ENCODE assay signal across 33 cellular contexts in genomic region chr20:3199976-3200755, GRCh38. TPM values are rescaled to one million over a fixed set of nuclear protein-coding genes. Genes with fewer than 3 reads are reported as not detected.
DNase-seq lines count a peak whose midpoint lies in the region; ATAC-seq, FAIRE-seq and TF ChIP-seq lines count a peak whose summit lies in the region.
"Had no signal": no experiment of that assay in that cellular context is flagged by ENCODE, and none has a peak within 500 bp of the region (broad histone marks: within the 10 kb centered on the region; RNA-seq: fewer than 3 reads in every experiment).

No MANE protein-coding gene starts in this region.

- POLR2A ChIA-PET in HepG2 (lab: Yijun Ruan, JAX): interaction anchor here (1.2 to 1.4 kb wide), 3 partner anchors 9 to 22 kb away, joined by 3 to 6 read pairs (median 5); partner anchors contain the start of gene ITPA

- no peak overlapping the region for H3K9ac ChIP-seq in HepG2 (ENCODE audit: insufficient read depth, low read depth, low read length)
- H3K9ac ChIP-seq: BLaER1 treated with 17β-estradiol and CSF1 and Interleukin-3, amounts not matched to agents 10 nM and 100 nM; parathyroid adenoma had no signal

- H3K36me3 ChIP-seq in HepG2 (replicated peaks in 1 of 2; ENCODE audit: control insufficient read depth in 1 of 2, insufficient read depth in 2 of 2, low read length in 2 of 2) (peaks cover 36 to 54% of the 10 kb centered on the region in 2 experiments), right lobe of liver (peaks cover 0 to 35% (median 19%) of the 10 kb centered on the region in 4 donors)

- in situ Hi-C loops in HepG2 (cut with HindIII; ENCODE audit: extremely low pct_ligation_motif_present, low pct_unique_long_range_greater_than_20kb): no loop called here

- H3K4me3 ChIP-seq in HepG2 (replicated peaks in 1 of 3; ENCODE audit: insufficient read depth in 1 of 3, low read depth in 2 of 3, low read length in 3 of 3): no peak overlapping the region
- H3K4me3 ChIP-seq in right lobe of liver: no peak overlapping the region
- H3K4me3 ChIP-seq: BLaER1 treated with 17β-estradiol and CSF1 and Interleukin-3, amounts not matched to agents 10 nM and 100 nM; coronary artery; GM23338; hepatocyte; SJCRH30; tibial nerve had no signal

- no peak for ATAC-seq in HepG2
- no peak for ATAC-seq in right lobe of liver
- ATAC-seq in GM21447 (IDR thresholded peaks at IDR 0.05; ENCODE audit: unreplicated experiment): no peak
- ATAC-seq in HG03457 (IDR thresholded peaks at IDR 0.05; ENCODE audit: unreplicated experiment): no peak
- ATAC-seq: activated CD8-positive, alpha-beta memory T cell treated with anti-CD3 and anti-CD28 coated beads, Interleukin-2, amount 10 ng/mL, durations not matched to agents 7 days and 5 days; activated T-cell treated with anti-CD3 and anti-CD28 coated beads, Interleukin-2, amount 50 U/mL, for 72 hours; GM23338 had no signal

- H3K27ac ChIP-seq in HepG2 (ENCODE audit: extremely low read length, insufficient read depth, low read length): no peak overlapping the region
- no peak overlapping the region for H3K27ac ChIP-seq in right lobe of liver
- H3K27ac ChIP-seq in cingulate gyrus (ENCODE audit: low read depth, low read length): peak overlapping the region; percentile 19
- H3K27ac ChIP-seq: BLaER1 treated with 17β-estradiol and CSF1 and Interleukin-3, amounts not matched to agents 10 nM and 100 nM; coronary artery; epithelial cell of prostate; hepatocyte; parathyroid adenoma; SJCRH30; tibial nerve had no signal

- peak in 1 of 2 experiments; percentile 35; a peak in 1 of 4 replicates for TF ChIP-seq POLR2A in HepG2 (IDR thresholded peaks at IDR 0.05; ENCODE audit: insufficient read depth in 1 of 2, low read depth in 2 of 2, low read length in 2 of 2)
- TF ChIP-seq POLR2A in right lobe of liver (IDR thresholded peaks at IDR 0.05): no peak

- TF ChIP-seq CTCF in HepG2 (CRISPR knock-in tag; IDR thresholded peaks at IDR 0.05) (peak; percentile 49), right lobe of liver (IDR thresholded peaks at IDR 0.05) (no peak), GM20000 (IDR thresholded peaks at IDR 0.05; ENCODE audit: extremely low read depth, missing control alignments) (peak; percentile 4)

- H3K4me1 ChIP-seq in HepG2 (ENCODE audit: insufficient read depth, low read length) (peaks cover 18% of the 10 kb centered on the region), right lobe of liver (peaks cover 0 to 5% (median 0%) of the 10 kb centered on the region in 4 donors)
- H3K4me1 ChIP-seq: SJCRH30 had no signal

- no peak for FAIRE-seq in HepG2 (lab: Jason Lieb, UNC)
- FAIRE-seq: bronchial epithelial cell had no signal

- H3K27me3 ChIP-seq in HepG2 (ENCODE audit: control insufficient read depth in 1 of 2, insufficient read depth in 2 of 2, low read length in 2 of 2) (no peaks in the 10 kb centered on the region; a peak in 1 of 5 replicates), right lobe of liver (no peaks in the 10 kb centered on the region)
- H3K27me3 ChIP-seq: BLaER1 treated with 17β-estradiol and CSF1 and Interleukin-3, amounts not matched to agents 10 nM and 100 nM; hepatocyte; SJCRH30; tibial nerve had no signal

- no peak for TF ChIP-seq RAD21 in HepG2 (CRISPR knock-in tag; IDR thresholded peaks at IDR 0.05)

- no peaks in the 10 kb centered on the region for H3K9me3 ChIP-seq in HepG2 (ENCODE audit: low read length)
- H3K9me3 ChIP-seq in right lobe of liver: no peaks in the 10 kb centered on the region
- H3K9me3 ChIP-seq: BLaER1 treated with 17β-estradiol and CSF1 and Interleukin-3, amounts not matched to agents 10 nM and 100 nM; SJCRH30; tibial nerve had no signal

- DNase-seq in HepG2 (ENCODE audit: low spot score): no peak
- no peak for DNase-seq in right lobe of liver
- DNase-seq in GM20000 (ENCODE audit: low spot score): peak; percentile 52
- no peak for DNase-seq in middle frontal gyrus (ENCODE audit: extremely low spot score, low spot score)
- DNase-seq: activated CD4-positive, alpha-beta T cell treated with anti-CD3 and anti-CD28 coated beads, Interleukin-2, amount 50 U/mL, for 1 hour; activated CD8-positive, alpha-beta memory T cell treated with anti-CD3 and anti-CD28 coated beads, Interleukin-2, amount 10 ng/mL, durations not matched to agents 7 days and 5 days; activated naive CD8-positive, alpha-beta T cell treated with anti-CD3 and anti-CD28 coated beads, Interleukin-2, amount 10 ng/mL, durations not matched to agents 7 days and 5 days; activated T-cell treated with anti-CD3 and anti-CD28 coated beads, Interleukin-2, amount 50 U/mL, for 72 hours; aorta; DND-41; effector CD8-positive, alpha-beta T cell; GF-D8; HFFc6; KBM-7; mammary epithelial cell; NCI-H1092; NCI-H1694; NCI-H82; SJCRH30; stimulated activated CD4-positive, alpha-beta T cell treated with anti-CD3 and anti-CD28 coated beads, Interleukin-2, amount 100 ng/mL, for 24 hours; stimulated activated CD8-positive, alpha-beta memory T cell treated with anti-CD3 and anti-CD28 coated beads, Interleukin-4, amount 100 ng/mL, for 48 hours; T1000 had no signal

- WGBS in HepG2 (ENCODE audit: low lambda C conversion rate): 97% methylated on average over 27 of the region's 27 CpGs
- WGBS in right lobe of liver (ENCODE audit: insufficient coverage, low coverage, low lambda C conversion rate, missing lambda C conversion rate): 92% methylated on average over 22 of the region's 27 CpGs

- H2AFZ ChIP-seq in HepG2 (ENCODE audit: low read length): no peak overlapping the region
- H2AFZ ChIP-seq: GM23338, hepatocyte, parathyroid adenoma had no signal

- no TSS peak for BruUV-seq in HepG2 (replicated peaks; lab: Mats Ljungman, UMichigan)

- H4K20me1 ChIP-seq in HepG2 (ENCODE audit: insufficient read depth, low read length): peaks cover 4% of the 10 kb centered on the region; the same call in 1 of the 2 replicates

- H3K4me2 ChIP-seq in HepG2 (ENCODE audit: low read depth, low read length): no peak overlapping the region
- H3K4me2 ChIP-seq: BLaER1 treated with 17β-estradiol and CSF1 and Interleukin-3, amounts not matched to agents 10 nM and 100 nM; GM23338; hepatocyte had no signal

- intact Hi-C loops in HepG2 (cut with micrococcal nuclease; ENCODE audit: unreplicated experiment): no loop called here
- intact Hi-C loops in right lobe of liver (cut with DNase I): no loop called here

- TF ChIP-seq EP300 in HepG2 (IDR thresholded peaks at IDR 0.05; ENCODE audit: low read depth in 2 of 2, low read length in 2 of 2): no peak
- no peak for TF ChIP-seq EP300 in HepG2 (CRISPR knock-in tag; IDR thresholded peaks at IDR 0.05; ENCODE audit: borderline replicate concordance)

- peaks cover 23% of the 10 kb centered on the region for H3K79me2 ChIP-seq in HepG2 (ENCODE audit: insufficient read depth, low read length)

- CTCF ChIA-PET in HepG2 (lab: Yijun Ruan, JAX; ENCODE audit: low intra/inter-chr PET ratio, low total read pairs): no interaction called here

RNA-seq across cellular contexts. Expression of gene DDRGK1, which starts 4.3 kb away (rescaled TPM):
- total RNA-seq in HepG2 (2016; rRNA removed; fragmentation: Illumina TruSeq; extraction: Trizol) (75.4 and 149 TPM in 2 replicates), right lobe of liver (10 to 100 TPM; 55.0 to 76.1 (median 60.1) TPM)
- total RNA-seq in HepG2 (2016; cell fraction: cytosol; rRNA removed; fragmentation: Illumina TruSeq; extraction: Trizol; ENCODE audit: low read depth): 59.4 and 65.6 TPM in 2 replicates
- 69.3 and 161 TPM in 2 replicates for total RNA-seq in HepG2 (2016; cell fraction: insoluble cytoplasmic fraction; rRNA removed; fragmentation: Illumina TruSeq; extraction: Trizol)
- 57.6 and 58.7 TPM in 2 replicates for total RNA-seq in HepG2 (2016; cell fraction: membrane; rRNA removed; fragmentation: Illumina TruSeq; extraction: Trizol)
- 105 and 136 TPM in 2 replicates for total RNA-seq in HepG2 (2016; cell fraction: nucleus; rRNA removed; fragmentation: Illumina TruSeq; extraction: Trizol)
- 96.7 and 116 TPM in 2 replicates for polyA plus RNA-seq in HepG2 (2011; rRNA removed)
- polyA plus RNA-seq in HepG2 (2011; cell fraction: cytosol; rRNA removed): 133 and 142 TPM in 2 replicates
- 122 and 134 TPM in 2 replicates for polyA plus RNA-seq in HepG2 (2011; cell fraction: nucleus; rRNA removed)
- 104 and 147 TPM in 2 replicates for polyA plus RNA-seq in HepG2 (2012)
- polyA plus RNA-seq in HepG2 (2016; cell fraction: cytosol; fragmentation: Illumina TruSeq; extraction: Trizol; ENCODE audit: low read depth): 51.1 and 51.9 TPM in 2 replicates
- 80.6 and 85.9 TPM in 2 replicates for polyA plus RNA-seq in HepG2 (2016; cell fraction: insoluble cytoplasmic fraction; fragmentation: Illumina TruSeq; extraction: Trizol; ENCODE audit: low read depth)
- 52.8 and 53.4 TPM in 2 replicates for polyA plus RNA-seq in HepG2 (2016; cell fraction: membrane; fragmentation: Illumina TruSeq; extraction: Trizol; ENCODE audit: low read depth)
- 240 and 250 TPM in 2 replicates for polyA plus RNA-seq in HepG2 (2016; cell fraction: nucleus; fragmentation: Illumina TruSeq; extraction: Trizol; ENCODE audit: insufficient read depth, low read depth)
- 19.0 and 51.1 TPM in 2 replicates for polyA minus RNA-seq in HepG2 (2011; rRNA and poly(A)+ RNA removed; ENCODE audit: low replicate concordance)
- 40.1 and 44.2 TPM in 2 replicates for polyA minus RNA-seq in HepG2 (2011; cell fraction: cytosol; rRNA and poly(A)+ RNA removed)
- polyA minus RNA-seq in HepG2 (2011; cell fraction: nucleus; rRNA and poly(A)+ RNA removed): 48.9 and 52.6 TPM in 2 replicates

RNA-seq across cellular contexts. Expression of gene ITPA, which starts 9.1 kb away (rescaled TPM):
- total RNA-seq in HepG2 (2016; rRNA removed; fragmentation: Illumina TruSeq; extraction: Trizol) (101 and 103 TPM in 2 replicates), right lobe of liver (10 to 100 TPM; 17.5 to 38.8 (median 26.7) TPM)
- total RNA-seq in HepG2 (2016; cell fraction: cytosol; rRNA removed; fragmentation: Illumina TruSeq; extraction: Trizol; ENCODE audit: low read depth): 30.5 and 31.5 TPM in 2 replicates
- total RNA-seq in HepG2 (2016; cell fraction: insoluble cytoplasmic fraction; rRNA removed; fragmentation: Illumina TruSeq; extraction: Trizol): 108 TPM in 2 replicates
- 45.6 and 53.1 TPM in 2 replicates for total RNA-seq in HepG2 (2016; cell fraction: membrane; rRNA removed; fragmentation: Illumina TruSeq; extraction: Trizol)
- total RNA-seq in HepG2 (2016; cell fraction: nucleus; rRNA removed; fragmentation: Illumina TruSeq; extraction: Trizol): 51.5 and 65.6 TPM in 2 replicates
- polyA plus RNA-seq in HepG2 (2011; rRNA removed): 60.1 and 73.4 TPM in 2 replicates
- 53.2 and 73.4 TPM in 2 replicates for polyA plus RNA-seq in HepG2 (2011; cell fraction: cytosol; rRNA removed)
- 110 and 129 TPM in 2 replicates for polyA plus RNA-seq in HepG2 (2011; cell fraction: nucleus; rRNA removed)
- 55.6 and 63.4 TPM in 2 replicates for polyA plus RNA-seq in HepG2 (2012)
- 27.3 and 27.6 TPM in 2 replicates for polyA plus RNA-seq in HepG2 (2016; cell fraction: cytosol; fragmentation: Illumina TruSeq; extraction: Trizol; ENCODE audit: low read depth)
- 106 and 109 TPM in 2 replicates for polyA plus RNA-seq in HepG2 (2016; cell fraction: insoluble cytoplasmic fraction; fragmentation: Illumina TruSeq; extraction: Trizol; ENCODE audit: low read depth)
- polyA plus RNA-seq in HepG2 (2016; cell fraction: membrane; fragmentation: Illumina TruSeq; extraction: Trizol; ENCODE audit: low read depth): 28.9 and 33.4 TPM in 2 replicates
- 144 and 151 TPM in 2 replicates for polyA plus RNA-seq in HepG2 (2016; cell fraction: nucleus; fragmentation: Illumina TruSeq; extraction: Trizol; ENCODE audit: insufficient read depth, low read depth)
- polyA minus RNA-seq in HepG2 (2011; rRNA and poly(A)+ RNA removed; ENCODE audit: low replicate concordance): 24.1 and 25.5 TPM in 2 replicates
- polyA minus RNA-seq in HepG2 (2011; cell fraction: cytosol; rRNA and poly(A)+ RNA removed): 15.4 and 25.9 TPM in 2 replicates
- polyA minus RNA-seq in HepG2 (2011; cell fraction: nucleus; rRNA and poly(A)+ RNA removed): 23.0 and 28.2 TPM in 2 replicates

RNA-seq across cellular contexts. Expression of gene LZTS3, which starts 26.8 kb away (rescaled TPM):
- 7.4 and 10.1 TPM in 2 replicates for total RNA-seq in HepG2 (2016; rRNA removed; fragmentation: Illumina TruSeq; extraction: Trizol)
- 1.6 and 1.9 TPM in 2 replicates for total RNA-seq in HepG2 (2016; cell fraction: cytosol; rRNA removed; fragmentation: Illumina TruSeq; extraction: Trizol; ENCODE audit: low read depth)
- total RNA-seq in HepG2 (2016; cell fraction: insoluble cytoplasmic fraction; rRNA removed; fragmentation: Illumina TruSeq; extraction: Trizol): 7.6 and 10.2 TPM in 2 replicates
- total RNA-seq in HepG2 (2016; cell fraction: membrane; rRNA removed; fragmentation: Illumina TruSeq; extraction: Trizol): 5.4 and 6.1 TPM in 2 replicates
- 7.0 and 8.3 TPM in 2 replicates for total RNA-seq in HepG2 (2016; cell fraction: nucleus; rRNA removed; fragmentation: Illumina TruSeq; extraction: Trizol)
- 31.3 and 49.2 TPM in 2 replicates for polyA plus RNA-seq in HepG2 (2011; rRNA removed)
- polyA plus RNA-seq in HepG2 (2011; cell fraction: cytosol; rRNA removed): 33.5 and 37.7 TPM in 2 replicates
- polyA plus RNA-seq in HepG2 (2011; cell fraction: nucleus; rRNA removed): 96.7 and 99.2 TPM in 2 replicates
- 15.6 and 27.0 TPM in 2 replicates for polyA plus RNA-seq in HepG2 (2012)
- polyA plus RNA-seq in HepG2 (2016; cell fraction: cytosol; fragmentation: Illumina TruSeq; extraction: Trizol; ENCODE audit: low read depth): 1.5 TPM in 2 replicates
- 10.0 and 11.9 TPM in 2 replicates for polyA plus RNA-seq in HepG2 (2016; cell fraction: insoluble cytoplasmic fraction; fragmentation: Illumina TruSeq; extraction: Trizol; ENCODE audit: low read depth)
- 5.0 and 5.4 TPM in 2 replicates for polyA plus RNA-seq in HepG2 (2016; cell fraction: membrane; fragmentation: Illumina TruSeq; extraction: Trizol; ENCODE audit: low read depth)
- 19.6 and 21.4 TPM in 2 replicates for polyA plus RNA-seq in HepG2 (2016; cell fraction: nucleus; fragmentation: Illumina TruSeq; extraction: Trizol; ENCODE audit: insufficient read depth, low read depth)
- polyA minus RNA-seq in HepG2 (2011; rRNA and poly(A)+ RNA removed; ENCODE audit: low replicate concordance): 1.3 and 64.0 TPM in 2 replicates
- 19.8 and 26.7 TPM in 2 replicates for polyA minus RNA-seq in HepG2 (2011; cell fraction: cytosol; rRNA and poly(A)+ RNA removed)
- polyA minus RNA-seq in HepG2 (2011; cell fraction: nucleus; rRNA and poly(A)+ RNA removed): 14.9 and 19.3 TPM in 2 replicates
- total RNA-seq in right lobe of liver: 1 to 10 TPM; 3.9 to 6.1 (median 4.9) TPM

RNA-seq across cellular contexts. Expression of gene SLC4A11, which starts 38.8 kb away (rescaled TPM):
- total RNA-seq in HepG2 (2016; rRNA removed; fragmentation: Illumina TruSeq; extraction: Trizol): 1.1 and 3.9 TPM in 2 replicates
- total RNA-seq in HepG2 (2016; cell fraction: cytosol; rRNA removed; fragmentation: Illumina TruSeq; extraction: Trizol; ENCODE audit: low read depth): 0.30 and 1.1 TPM in 2 replicates
- 0.82 and 4.9 TPM in 2 replicates for total RNA-seq in HepG2 (2016; cell fraction: insoluble cytoplasmic fraction; rRNA removed; fragmentation: Illumina TruSeq; extraction: Trizol)
- 1.4 and 1.8 TPM in 2 replicates for total RNA-seq in HepG2 (2016; cell fraction: membrane; rRNA removed; fragmentation: Illumina TruSeq; extraction: Trizol)
- total RNA-seq in HepG2 (2016; cell fraction: nucleus; rRNA removed; fragmentation: Illumina TruSeq; extraction: Trizol): 5.0 and 8.1 TPM in 2 replicates
- 24.7 and 27.0 TPM in 2 replicates for polyA plus RNA-seq in HepG2 (2011; rRNA removed)
- 6.2 and 8.6 TPM in 2 replicates for polyA plus RNA-seq in HepG2 (2011; cell fraction: cytosol; rRNA removed)
- polyA plus RNA-seq in HepG2 (2011; cell fraction: nucleus; rRNA removed): 212 and 304 TPM in 2 replicates
- polyA plus RNA-seq in HepG2 (2012): 9.7 and 13.8 TPM in 2 replicates
- 0.50 and 0.84 TPM in 2 replicates for polyA plus RNA-seq in HepG2 (2016; cell fraction: cytosol; fragmentation: Illumina TruSeq; extraction: Trizol; ENCODE audit: low read depth)
- polyA plus RNA-seq in HepG2 (2016; cell fraction: insoluble cytoplasmic fraction; fragmentation: Illumina TruSeq; extraction: Trizol; ENCODE audit: low read depth): 1.1 and 1.8 TPM in 2 replicates
- polyA plus RNA-seq in HepG2 (2016; cell fraction: membrane; fragmentation: Illumina TruSeq; extraction: Trizol; ENCODE audit: low read depth): 0.65 and 0.70 TPM in 2 replicates
- polyA plus RNA-seq in HepG2 (2016; cell fraction: nucleus; fragmentation: Illumina TruSeq; extraction: Trizol; ENCODE audit: insufficient read depth, low read depth): 16.5 and 18.2 TPM in 2 replicates
- 1.9 and 33.5 TPM in 2 replicates for polyA minus RNA-seq in HepG2 (2011; rRNA and poly(A)+ RNA removed; ENCODE audit: low replicate concordance)
- 10.2 and 17.1 TPM in 2 replicates for polyA minus RNA-seq in HepG2 (2011; cell fraction: cytosol; rRNA and poly(A)+ RNA removed)
- polyA minus RNA-seq in HepG2 (2011; cell fraction: nucleus; rRNA and poly(A)+ RNA removed): 44.0 and 47.5 TPM in 2 replicates
- total RNA-seq in right lobe of liver: under 1 TPM in 5 of 6 experiments, not detected in 1; 0.11 to 0.40 (median 0.18) TPM

RNA-seq across cellular contexts. Expression of gene FASTKD5, which starts 40.5 kb away (rescaled TPM):
- total RNA-seq in HepG2 (2016; rRNA removed; fragmentation: Illumina TruSeq; extraction: Trizol) (46.8 and 63.4 TPM in 2 replicates), right lobe of liver (10 to 100 TPM; 10.3 to 18.2 (median 11.3) TPM)
- 4.3 and 4.6 TPM in 2 replicates for total RNA-seq in HepG2 (2016; cell fraction: cytosol; rRNA removed; fragmentation: Illumina TruSeq; extraction: Trizol; ENCODE audit: low read depth)
- 45.4 and 62.9 TPM in 2 replicates for total RNA-seq in HepG2 (2016; cell fraction: insoluble cytoplasmic fraction; rRNA removed; fragmentation: Illumina TruSeq; extraction: Trizol)
- 15.5 and 16.7 TPM in 2 replicates for total RNA-seq in HepG2 (2016; cell fraction: membrane; rRNA removed; fragmentation: Illumina TruSeq; extraction: Trizol)
- total RNA-seq in HepG2 (2016; cell fraction: nucleus; rRNA removed; fragmentation: Illumina TruSeq; extraction: Trizol): 27.9 and 28.4 TPM in 2 replicates
- polyA plus RNA-seq in HepG2 (2011; rRNA removed): 34.4 and 36.6 TPM in 2 replicates
- 23.0 and 32.0 TPM in 2 replicates for polyA plus RNA-seq in HepG2 (2011; cell fraction: cytosol; rRNA removed)
- polyA plus RNA-seq in HepG2 (2011; cell fraction: nucleus; rRNA removed): 12.1 and 17.5 TPM in 2 replicates
- polyA plus RNA-seq in HepG2 (2012): 23.7 and 26.2 TPM in 2 replicates
- 2.5 TPM in 2 replicates for polyA plus RNA-seq in HepG2 (2016; cell fraction: cytosol; fragmentation: Illumina TruSeq; extraction: Trizol; ENCODE audit: low read depth)
- polyA plus RNA-seq in HepG2 (2016; cell fraction: insoluble cytoplasmic fraction; fragmentation: Illumina TruSeq; extraction: Trizol; ENCODE audit: low read depth): 55.4 and 56.5 TPM in 2 replicates
- 6.5 and 7.2 TPM in 2 replicates for polyA plus RNA-seq in HepG2 (2016; cell fraction: membrane; fragmentation: Illumina TruSeq; extraction: Trizol; ENCODE audit: low read depth)
- polyA plus RNA-seq in HepG2 (2016; cell fraction: nucleus; fragmentation: Illumina TruSeq; extraction: Trizol; ENCODE audit: insufficient read depth, low read depth): 33.3 and 36.2 TPM in 2 replicates
- 24.9 and 38.7 TPM in 2 replicates for polyA minus RNA-seq in HepG2 (2011; rRNA and poly(A)+ RNA removed; ENCODE audit: low replicate concordance)
- polyA minus RNA-seq in HepG2 (2011; cell fraction: cytosol; rRNA and poly(A)+ RNA removed): 27.8 and 30.8 TPM in 2 replicates
- 26.4 and 34.6 TPM in 2 replicates for polyA minus RNA-seq in HepG2 (2011; cell fraction: nucleus; rRNA and poly(A)+ RNA removed)

Comparison
In these comparisons a context has a peak if more than half of its experiments do, and no peak if none do; other contexts are left out.
1. CTCF ChIP-seq: peak in HepG2 (single experiment) and GM20000 (single experiment); none in right lobe of liver (0 of 4).